In the genomic region with DNA sequence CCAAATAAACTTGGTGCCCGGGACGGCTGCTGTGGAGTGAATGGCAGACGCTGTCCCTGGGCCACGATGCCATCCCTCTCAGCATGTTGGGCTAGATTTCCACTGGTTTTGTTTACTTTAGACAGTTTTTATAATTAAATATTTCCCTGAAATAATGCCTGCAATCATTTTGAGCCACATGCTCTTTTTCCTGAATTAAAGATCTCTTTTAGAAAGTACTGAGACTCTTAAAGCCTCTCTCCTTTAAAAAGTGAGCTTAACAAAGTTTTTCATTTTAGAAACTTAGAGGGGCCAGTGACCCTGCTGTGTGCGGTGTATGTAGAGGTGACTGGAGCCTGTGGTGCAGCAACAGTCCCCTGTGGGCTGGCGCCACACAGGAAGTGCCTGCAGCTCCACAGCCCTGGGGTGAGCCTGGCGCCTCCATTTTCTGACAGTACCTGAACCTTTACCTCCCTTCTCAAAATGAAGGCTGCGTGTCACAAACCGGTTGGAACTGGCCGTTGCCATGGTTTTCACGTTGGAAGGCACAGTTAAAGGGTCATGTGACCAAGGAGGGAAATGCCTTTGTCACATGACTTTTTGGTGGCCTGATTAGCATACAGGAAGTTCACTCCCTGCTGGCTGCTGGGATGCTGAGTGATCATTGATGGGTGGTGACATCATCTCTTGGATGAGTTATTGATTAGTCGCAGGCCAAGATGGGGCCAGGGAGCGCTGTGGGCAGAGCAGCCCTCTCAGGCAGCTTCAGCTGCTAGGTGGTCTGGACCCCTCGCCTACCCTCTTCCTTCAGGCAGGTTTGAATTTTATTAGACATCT, we compare ENCODE assay signal across 8 cellular contexts. TPM values are rescaled to one million over a fixed set of nuclear protein-coding genes. Genes with fewer than 3 reads are reported as not detected.
DNase-seq lines count a peak whose midpoint lies in the region; ATAC-seq and TF ChIP-seq lines count a peak whose summit lies in the region.

No MANE protein-coding gene starts in this region.

- no peak for TF ChIP-seq POLR2A in stomach (IDR thresholded peaks at IDR 0.05)

- peak overlapping the region; percentile 44 for H3K4me2 ChIP-seq in neural progenitor cell

- peak overlapping the region; percentile 25 for H3K4me3 ChIP-seq in AG04450 (ENCODE audit: low read depth, low read length)
- peak overlapping the region; percentile 11 for H3K4me3 ChIP-seq in neural progenitor cell
- peak overlapping the region in 2 of 4 donors; percentile 11 to 14 for H3K4me3 ChIP-seq in stomach

- H3K4me1 ChIP-seq in neural progenitor cell (peaks cover 21% of the 10 kb centered on the region), stomach (peaks cover 39 to 58% (median 47%) of the 10 kb centered on the region in 4 donors)

- DNase-seq in AG04450 (ENCODE audit: low read depth, low spot score) (peak; percentile 69), SHP77 (lab: John Stamatoyannopoulos, UW) (peak; percentile 96), fibroblast of the conjunctiva (ENCODE audit: low read depth) (peak; percentile 94), neural progenitor cell (ENCODE audit: low spot score) (peak; percentile 82), stomach (peak; percentile 64)
- peak; percentile 96 for DNase-seq in activated effector memory CD4-positive, alpha-beta T cell treated with anti-CD3 and anti-CD28 coated beads, Interleukin-2, amount 50 U/mL, for 16 hours

- H3F3A ChIP-seq in neural progenitor cell (ENCODE audit: low read depth) = peaks cover 28% of the 10 kb centered on the region

- H3K27ac ChIP-seq in AG04450 (ENCODE audit: low read depth, low read length) (peak overlapping the region; percentile 90), neural progenitor cell (peak overlapping the region; percentile 69), stomach (peak overlapping the region; percentile 53 to 83 (median 74))

- peaks cover 10% of the 10 kb centered on the region for H3K27me3 Mint-ChIP-seq in neural progenitor cell (ENCODE audit: insufficient read depth, low read depth)

- H3K36me3 Mint-ChIP-seq in neural progenitor cell = no peaks in the 10 kb centered on the region

- no peak overlapping the region for H2AFZ ChIP-seq in neural progenitor cell (replicated peaks)

- H3K27ac Mint-ChIP-seq in neural progenitor cell = peak overlapping the region; percentile 98

- H3K79me2 ChIP-seq in neural progenitor cell (ENCODE audit: low read depth) = peaks cover 67% of the 10 kb centered on the region

- ATAC-seq in GM18907 (IDR thresholded peaks at IDR 0.05; ENCODE audit: unreplicated experiment) = peak; percentile 68
- ATAC-seq in HG03520 (IDR thresholded peaks at IDR 0.05; ENCODE audit: unreplicated experiment) = peak; percentile 58

- H3K9ac ChIP-seq in neural progenitor cell = no peak overlapping the region

- TF ChIP-seq EP300 in stomach (IDR thresholded peaks at IDR 0.05) = no peak

- POLR2A ChIA-PET in AG04450 (lab: Yijun Ruan, JAX) = interaction anchor here (1.4 to 1.5 kb wide), 2 partner anchors 84 to 125 kb away, joined by 3 to 5 read pairs; a partner anchor contains a TSS

- peak overlapping the region; percentile 70 for H3K4me3 Mint-ChIP-seq in neural progenitor cell

- H4K20me1 ChIP-seq in neural progenitor cell (ENCODE audit: low read depth) = peaks cover 31% of the 10 kb centered on the region

- CTCF ChIA-PET in AG04450 (lab: Charles Lee) = interaction anchor here (0.8 to 5.5 kb wide), 7 partner anchors 27 to 147 kb away, joined by 3 to 147 read pairs (median 7); a partner anchor contains a TSS

- intact Hi-C loops in stomach (cut with DNase I; ENCODE audit: low total_unique reads) = loop anchor here (5.0 to 10.0 kb wide), 2 partner anchors 74 to 122 kb away; no protein-coding TSS in a partner anchor

- no peaks in the 10 kb centered on the region for H3K9me3 Mint-ChIP-seq in neural progenitor cell

- H3K4me1 Mint-ChIP-seq in neural progenitor cell = peaks cover 45% of the 10 kb centered on the region

- no peaks in the 10 kb centered on the region for H3K36me3 ChIP-seq in neural progenitor cell
- H3K36me3 ChIP-seq in stomach = peaks cover 4 to 44% (median 33%) of the 10 kb centered on the region in 4 donors

- H3K9me3 ChIP-seq in AG04450 (ENCODE audit: control insufficient read depth, insufficient read depth, low read length) (no peaks in the 10 kb centered on the region; the same call in 1 of the 2 replicates), neural progenitor cell (ENCODE audit: low read depth) (no peaks in the 10 kb centered on the region), stomach (no peaks in the 10 kb centered on the region)

- TF ChIP-seq CTCF in AG04450 (IDR thresholded peaks at IDR 0.05; ENCODE audit: low read depth, low read length) (no peak), neural progenitor cell (IDR thresholded peaks at IDR 0.05) (no peak), stomach (IDR thresholded peaks at IDR 0.05) (no peak)

- WGBS in stomach, 5 donors = 27 to 33% (median 31%) methylated on average over 14 of the region's 14 CpGs

- H3K27me3 ChIP-seq in AG04450 (ENCODE audit: control insufficient read depth, insufficient read depth, low read length) (no peaks in the 10 kb centered on the region), neural progenitor cell (no peaks in the 10 kb centered on the region), stomach (no peaks in the 10 kb centered on the region)

RNA-seq across cellular contexts. Expression of a gene that starts 26.3 kb away (rescaled TPM):
- polyA plus RNA-seq in AG04450 (2011; rRNA removed) (1.0 and 1.7 TPM in 2 replicates), stomach (1 to 10 TPM in 1 of 3 donors, under 1 TPM in 2; 0.93 to 2.0 (median 0.93) TPM)
- polyA minus RNA-seq in AG04450 (2011; rRNA and poly(A)+ RNA removed) = 0.48 and 0.60 TPM in 2 replicates
- total RNA-seq in neural progenitor cell (ENCODE audit: low replicate concordance) (4.6 and 7.0 TPM in 2 replicates), stomach (10 to 100 TPM in 1 of 5 donors, 1 to 10 TPM in 3, not detected in 1; 2.0 to 31.7 (median 5.6) TPM)

RNA-seq across cellular contexts. Expression of a gene that starts 26.9 kb away (rescaled TPM):
- polyA plus RNA-seq in AG04450 (2011; rRNA removed) (388 and 454 TPM in 2 replicates), stomach (100 to 1,000 TPM; 258 to 367 (median 300) TPM)
- polyA minus RNA-seq in AG04450 (2011; rRNA and poly(A)+ RNA removed) = 86.2 and 132 TPM in 2 replicates
- total RNA-seq in neural progenitor cell (ENCODE audit: low replicate concordance) (78.6 and 108 TPM in 2 replicates), stomach (100 to 1,000 TPM in 1 of 5 donors, 10 to 100 TPM in 4; 24.5 to 204 (median 71.4) TPM)

RNA-seq across cellular contexts. Expression of a gene that starts 39.6 kb away (rescaled TPM):
- 1.2 and 1.4 TPM in 2 replicates for polyA plus RNA-seq in AG04450 (2011; rRNA removed)
- 0.28 and 0.56 TPM in 2 replicates for polyA minus RNA-seq in AG04450 (2011; rRNA and poly(A)+ RNA removed)
- total RNA-seq in neural progenitor cell (ENCODE audit: low replicate concordance) = 2.6 and 5.1 TPM in 2 replicates
- total RNA-seq in stomach = 100 to 1,000 TPM in 1 of 5 donors, 1 to 10 TPM in 1, under 1 TPM in 3; 0.43 to 117 (median 0.92) TPM
- polyA plus RNA-seq in stomach = 10 to 100 TPM in 1 of 3 donors, 1 to 10 TPM in 2; 4.9 to 14.5 (median 5.2) TPM

RNA-seq across cellular contexts. Expression of a gene that starts 49.0 kb away (rescaled TPM):
- polyA plus RNA-seq in AG04450 (2011; rRNA removed) (0.20 and 0.25 TPM in 2 replicates), stomach (under 1 TPM in 1 of 3 donors, not detected in 2; 0.05 TPM)
- polyA minus RNA-seq in AG04450 (2011; rRNA and poly(A)+ RNA removed) = 0.13 and 0.18 TPM in 2 replicates
- total RNA-seq in neural progenitor cell (ENCODE audit: low replicate concordance) (1.0 and 3.3 TPM in 2 replicates), stomach (1 to 10 TPM in 1 of 5 donors, under 1 TPM in 2, not detected in 2; under 0.01 to 1.4 (median 0.73) TPM)
